Comparison of ENCODE assay signal across 13 cellular contexts in genomic region chr11:74141908-74142307, GRCh38. TPM values are rescaled to one million over a fixed set of nuclear protein-coding genes. Genes with fewer than 3 reads are reported as not detected.
DNase-seq lines count a peak whose midpoint lies in the region; ATAC-seq, FAIRE-seq and TF ChIP-seq lines count a peak whose summit lies in the region.
"Had no signal": no experiment of that assay in that cellular context is flagged by ENCODE, and none has a peak within 500 bp of the region (broad histone marks: within the 10 kb centered on the region; RNA-seq: fewer than 3 reads in every experiment).

No MANE protein-coding gene starts in this region.

- H3K4me1 ChIP-seq in RWPE2 (ENCODE audit: insufficient read depth, poor library complexity, severe bottlenecking) (peaks cover 46% of the 10 kb centered on the region), H1 (replicated peaks in 1 of 4; ENCODE audit: control insufficient read depth in 3 of 4, insufficient read depth in 4 of 4, low read length in 3 of 4) (peaks cover 0 to 14% (median 7%) of the 10 kb centered on the region in 4 experiments; a peak in 5 of 7 replicates)

- no peaks in the 10 kb centered on the region for H4K20me1 ChIP-seq in H1 (replicated peaks in 1 of 2; ENCODE audit: control insufficient read depth in 1 of 2, insufficient read depth in 2 of 2, low read length in 2 of 2)

- H3K4me2 ChIP-seq in H1 (ENCODE audit: insufficient read depth in 1 of 2, low read depth in 2 of 2, low read length in 2 of 2) = no peak overlapping the region

- peak overlapping the region; percentile 22; the same call in 1 of the 2 replicates for H3K27ac ChIP-seq in C4-2B
- H3K27ac ChIP-seq in RWPE2 (ENCODE audit: poor library complexity, severe bottlenecking) = peak overlapping the region; percentile 96
- H3K27ac ChIP-seq in H1 (ENCODE audit: low read depth, low read length) = 0 out of 2 replicates have a peak overlapping the region, but pooled peaks have one; percentile 18

- TF ChIP-seq EP300 in H1 (IDR thresholded peaks at IDR 0.05; ENCODE audit: borderline replicate concordance in 1 of 2, low read depth in 2 of 2, low read length in 2 of 2) = no peak

- H3K14ac ChIP-seq in H1 (ENCODE audit: insufficient read length) = no peak overlapping the region

- no peak overlapping the region for H3K18ac ChIP-seq in H1 (ENCODE audit: extremely low read depth, low read length)

- no peaks in the 10 kb centered on the region for H3K27me3 ChIP-seq in RWPE2 (ENCODE audit: insufficient read depth, poor library complexity, severe bottlenecking)
- H3K27me3 ChIP-seq in H1 (replicated peaks in 1 of 4; ENCODE audit: control insufficient read depth in 3 of 4, extremely low read depth in 1 of 4, insufficient read depth in 3 of 4, low read length in 3 of 4) = no peaks in the 10 kb centered on the region

- peaks cover 17% of the 10 kb centered on the region for H3K36me3 ChIP-seq in RWPE2 (ENCODE audit: low read depth)
- peaks cover 0 to 16% (median under 1%) of the 10 kb centered on the region in 4 experiments; a peak in 4 of 8 replicates for H3K36me3 ChIP-seq in H1 (ENCODE audit: control insufficient read depth in 2 of 4, insufficient read depth in 4 of 4, low read length in 3 of 4)

- intact Hi-C loops in sciatic nerve (cut with DNase I) = no loop called here

- H4K8ac ChIP-seq in H1 (ENCODE audit: extremely low read depth, insufficient read depth, low read length) = no peak overlapping the region

- CTCF ChIA-PET in H1 (lab: Charles Lee; ENCODE audit: partially characterized antibody) = interaction anchor here (0.6 kb wide), 1 partner anchor 176 kb away, joined by 3 read pairs; no protein-coding TSS in a partner anchor

- peak overlapping the region; percentile 26; the same call in 1 of the 2 replicates for H2AK5ac ChIP-seq in H1 (ENCODE audit: low read depth, low read length)

- no peak overlapping the region for H2BK15ac ChIP-seq in H1 (ENCODE audit: low read length)

- H3K9me3 ChIP-seq in RWPE2 (ENCODE audit: severe bottlenecking) (no peaks in the 10 kb centered on the region), H1 (ENCODE audit: insufficient read depth in 2 of 2, low read depth in 1 of 2, low read length in 1 of 2) (no peaks in the 10 kb centered on the region)

- H3K79me1 ChIP-seq in H1 (ENCODE audit: low read depth, low read length) = no peaks in the 10 kb centered on the region; the same call in 1 of the 2 replicates

- ATAC-seq in RWPE2 (ENCODE audit: low read depth) (no peak), sciatic nerve (peak; percentile 56), GM19351 (IDR thresholded peaks at IDR 0.05; ENCODE audit: unreplicated experiment) (no peak)

- no peak overlapping the region for H3K4me3 ChIP-seq in RWPE2 (ENCODE audit: severe bottlenecking)
- H3K4me3 ChIP-seq in H1 (ENCODE audit: extremely low read depth in 1 of 4, insufficient read depth in 2 of 4, low read depth in 3 of 4, low read length in 4 of 4) = no peak overlapping the region

- no peaks in the 10 kb centered on the region for H3K79me2 ChIP-seq in H1 (ENCODE audit: control insufficient read depth in 1 of 2, insufficient read depth in 2 of 2, low read length in 2 of 2)

- DNase-seq in RWPE2 (ENCODE audit: low spot score) (no peak), H1 (ENCODE audit: low read depth in 1 of 2, low spot score in 2 of 2) (no peak), sciatic nerve (ENCODE audit: low spot score) (no peak), NCI-H1092 (lab: John Stamatoyannopoulos, UW) (no peak)
- no peak for DNase-seq in activated effector memory CD4-positive, alpha-beta T cell treated with anti-CD3 and anti-CD28 coated beads, Interleukin-2, amount 50 U/mL, for 16 hours
- DNase-seq: C1 segment of cervical spinal cord, NCI-H1417 treated with DMSO at 0.1 percent for 48 hours, NCI-H1930, NCI-H2171, NCI-H446, OCI-M1 had no signal

- peak overlapping the region; percentile 41; the same call in 1 of the 2 replicates for H2BK12ac ChIP-seq in H1 (ENCODE audit: low read depth, low read length)

- peak overlapping the region; percentile 2; the same call in 1 of the 2 replicates for H2BK5ac ChIP-seq in H1 (ENCODE audit: low read depth, low read length)

- no peaks in the 10 kb centered on the region for H3K23me2 ChIP-seq in H1 (ENCODE audit: low read depth, low read length)

- H2BK20ac ChIP-seq in H1 (ENCODE audit: low read length) = no peak overlapping the region

- H3K23ac ChIP-seq in H1 (ENCODE audit: insufficient read length) = no peak overlapping the region

- H3K56ac ChIP-seq in H1 (replicated peaks; ENCODE audit: insufficient read length, low read depth, low read length) = no peak overlapping the region

- TF ChIP-seq CTCF in C4-2B (conservative IDR thresholded peaks at IDR 0.05) (no peak), RWPE2 (IDR thresholded peaks at IDR 0.05; ENCODE audit: poor library complexity, severe bottlenecking) (no peak), H1 (IDR thresholded peaks at IDR 0.05; ENCODE audit: control extremely low read depth in 1 of 3, insufficient read depth in 1 of 3, low read depth in 1 of 3, low read length in 3 of 3) (no peak)

- H4K5ac ChIP-seq in H1 (ENCODE audit: insufficient read length, low read depth, low read length) = no peak overlapping the region

- 90% methylated on average over 3 of the region's 3 CpGs; no CpG with 5 or more reads in 1 of the 2 experiments for WGBS in H1 (ENCODE audit: extremely low coverage in 1 of 2, insufficient coverage in 1 of 2, insufficient read length in 1 of 2, insufficient replicate concordance in 2 of 2, low coverage in 1 of 2, low lambda C conversion rate in 2 of 2, missing lambda C conversion rate in 1 of 2), 2 experiments

- H3K9ac ChIP-seq in H1 (replicated peaks in 1 of 4; ENCODE audit: extremely low read depth in 1 of 4, low read depth in 3 of 4, low read length in 3 of 4) = no peak overlapping the region

- no peak overlapping the region for H3K4ac ChIP-seq in H1 (replicated peaks; ENCODE audit: insufficient read length, low read depth, low read length)

- H4K91ac ChIP-seq in H1 (replicated peaks; ENCODE audit: insufficient read length, low read length) = no peak overlapping the region

- POLR2A ChIA-PET in H1 (lab: Charles Lee; ENCODE audit: partially characterized antibody) = interaction anchor here (0.5 kb wide), 1 partner anchor 12 kb away, joined by 3 read pairs; no protein-coding TSS in a partner anchor

- no peak overlapping the region for H2BK120ac ChIP-seq in H1 (replicated peaks; ENCODE audit: low read depth, low read length)

- TF ChIP-seq POLR2A in H1 (IDR thresholded peaks at IDR 0.05; ENCODE audit: control extremely low read depth in 1 of 2, low read depth in 2 of 2, low read length in 2 of 2) = no peak

- no peak overlapping the region for H2AFZ ChIP-seq in H1 (ENCODE audit: low read length)

- no peak for TF ChIP-seq RAD21 in H1 (IDR thresholded peaks at IDR 0.05 in 1 of 2, conservative IDR thresholded peaks at IDR 0.05 in 1 of 2; ENCODE audit: low read depth in 2 of 2, low read length in 2 of 2)

- FAIRE-seq in H1 (lab: Jason Lieb, UNC) = no peak

TF ChIP-seq in H1, 55 proteins besides CTCF, POLR2A, EP300 and RAD21:
- no peak for TF ChIP-seq KDM4A (IDR thresholded peaks at IDR 0.05; ENCODE audit: low read depth, low read length, severe bottlenecking)
- no peak for TF ChIP-seq JUN (IDR thresholded peaks at IDR 0.05; ENCODE audit: low read depth, low read length)
- TF ChIP-seq GTF2F1 (IDR thresholded peaks at IDR 0.05; ENCODE audit: borderline replicate concordance, low read depth, low read length) = no peak
- no peak for TF ChIP-seq NRF1 (IDR thresholded peaks at IDR 0.05; ENCODE audit: low read depth, low read length)

RNA-seq across cellular contexts. Expression of gene C2CD3, which starts 28.9 kb away (rescaled TPM):
- 28.7 and 29.1 TPM in 2 replicates for total RNA-seq in H1 (2021; fragmentation: NEBNext Ultra II Directional; extraction: Animal tissue kit (Norgen Biotek cat#: 25700))
- polyA plus RNA-seq in H1 (2011; rRNA removed) = 10.3 and 11.0 TPM in 2 replicates
- polyA plus RNA-seq in H1 (2011; cell fraction: cytosol; rRNA removed) = 10.8 TPM
- polyA plus RNA-seq in H1 (2011; cell fraction: nucleus; rRNA removed) = 19.2 TPM
- 13.3 to 20.5 TPM (median 18.6 TPM) in 4 replicates for polyA plus RNA-seq in H1 (2012, experiment 1 of 2)
- polyA plus RNA-seq in H1 (2012, experiment 2 of 2) = 2.6 TPM
- 11.8 TPM for polyA plus RNA-seq in H1 (2013, experiment 1 of 2)
- polyA plus RNA-seq in H1 (2013, experiment 2 of 2) = 9.9 TPM
- polyA minus RNA-seq in H1 (2011; rRNA and poly(A)+ RNA removed) = 53.0 and 60.2 TPM in 2 replicates
- 23.8 TPM for polyA minus RNA-seq in H1 (2011; cell fraction: cytosol; rRNA and poly(A)+ RNA removed)
- 42.6 TPM for polyA minus RNA-seq in H1 (2011; cell fraction: nucleus; rRNA and poly(A)+ RNA removed)
- 26.2 TPM for total RNA-seq in sciatic nerve

RNA-seq across cellular contexts. Expression of gene PPME1, which starts 29.2 kb away (rescaled TPM):
- total RNA-seq in H1 (2021; fragmentation: NEBNext Ultra II Directional; extraction: Animal tissue kit (Norgen Biotek cat#: 25700)) = 58.9 and 64.5 TPM in 2 replicates
- polyA plus RNA-seq in H1 (2011; rRNA removed) = 55.1 and 66.8 TPM in 2 replicates
- 46.8 TPM for polyA plus RNA-seq in H1 (2011; cell fraction: cytosol; rRNA removed)
- polyA plus RNA-seq in H1 (2011; cell fraction: nucleus; rRNA removed) = 86.4 TPM
- polyA plus RNA-seq in H1 (2012, experiment 1 of 2) = 39.1 to 43.6 TPM (median 40.1 TPM) in 4 replicates
- 37.3 TPM for polyA plus RNA-seq in H1 (2012, experiment 2 of 2)
- polyA plus RNA-seq in H1 (2013, experiment 1 of 2) = 49.0 TPM
- polyA plus RNA-seq in H1 (2013, experiment 2 of 2) = 53.0 TPM
- polyA minus RNA-seq in H1 (2011; rRNA and poly(A)+ RNA removed) = 42.5 and 56.3 TPM in 2 replicates
- 44.9 TPM for polyA minus RNA-seq in H1 (2011; cell fraction: cytosol; rRNA and poly(A)+ RNA removed)
- 82.8 TPM for polyA minus RNA-seq in H1 (2011; cell fraction: nucleus; rRNA and poly(A)+ RNA removed)
- 41.3 TPM for total RNA-seq in sciatic nerve

Comparison
In these comparisons a context has a peak if more than half of its experiments do, and no peak if none do; other contexts are left out.
1. H3K27ac ChIP-seq: peak in every context shown above with its lines; median percentile 96 in RWPE2; 22 in C4-2B; 18 in H1.